Comparison of ENCODE assay signal across 11 cellular contexts in the genomic region with DNA sequence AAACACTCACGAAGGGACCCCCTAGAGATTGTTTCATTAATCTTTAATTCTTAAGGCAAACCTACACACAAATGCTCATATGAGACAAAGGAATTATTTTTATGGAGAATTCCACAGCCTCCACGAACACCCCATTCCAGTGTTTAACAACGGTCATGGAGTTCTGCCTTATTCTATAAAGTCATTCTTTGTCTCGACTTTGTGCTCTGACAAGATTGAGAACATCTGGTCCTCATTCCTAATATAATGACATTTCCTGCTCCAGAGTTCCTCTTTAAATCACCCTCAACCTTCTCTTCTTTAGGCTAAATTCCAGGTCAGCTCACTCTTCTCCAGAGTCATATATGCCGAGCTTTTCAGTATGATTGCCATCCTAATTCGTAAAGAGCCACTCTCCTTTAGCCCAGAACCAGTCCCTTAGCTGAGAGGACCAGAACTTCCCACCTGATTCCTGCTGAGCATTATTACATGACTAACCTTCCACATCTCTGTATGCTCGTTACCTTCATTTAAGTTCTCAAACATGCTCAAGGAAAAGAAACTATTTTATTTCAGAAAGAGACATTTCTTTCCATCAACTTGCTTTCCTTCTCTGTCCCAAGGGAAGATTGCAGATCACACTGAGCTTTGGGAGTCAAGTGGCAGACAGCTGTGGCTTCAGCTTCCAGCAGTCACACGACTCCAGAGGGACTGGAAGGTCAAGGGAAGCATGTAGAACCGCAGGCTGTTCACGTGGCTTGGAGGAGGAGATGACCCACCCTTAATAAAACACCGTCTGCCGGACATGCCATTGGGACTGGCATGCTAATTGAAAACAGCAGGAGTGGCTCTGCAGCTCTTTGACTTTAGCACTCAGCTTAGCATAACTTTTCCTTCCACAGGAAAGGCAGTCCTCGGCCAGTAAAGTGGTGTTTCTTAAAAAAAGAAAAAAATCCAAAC.
DNase-seq lines count a peak whose midpoint lies in the region; ATAC-seq and TF ChIP-seq lines count a peak whose summit lies in the region.
"Had no signal": no experiment of that assay in that cellular context is flagged by ENCODE, and none has a peak within 500 bp of the region (broad histone marks: within the 10 kb centered on the region; RNA-seq: fewer than 3 reads in every experiment).

No MANE protein-coding gene starts in this region.

- H4K5ac ChIP-seq in IMR-90 (ENCODE audit: low read depth, low read length), result 0 out of 2 replicates have a peak overlapping the region, but pooled peaks have one; percentile 21

- intact Hi-C loops in IMR-90 (cut with micrococcal nuclease), result no loop called here
- intact Hi-C loops in prostate gland (cut with DNase I), result no loop called here

- peak overlapping the region; percentile 49 for H2BK5ac ChIP-seq in IMR-90 (ENCODE audit: low read depth, low read length, poor library complexity, severe bottlenecking)

- H3K4me3 ChIP-seq in AG09309 (ENCODE audit: control insufficient read depth, low read depth, low read length), result no peak overlapping the region
- no peak overlapping the region for H3K4me3 ChIP-seq in IMR-90 (ENCODE audit: insufficient read depth, low read depth, low read length)
- no peak overlapping the region for H3K4me3 ChIP-seq in prostate gland
- H3K4me3 ChIP-seq: upper lobe of left lung had no signal

- TF ChIP-seq CTCF in AG09309 (IDR thresholded peaks at IDR 0.05; ENCODE audit: control insufficient read depth, insufficient read depth, low read depth, low read length, missing control alignments) (no peak), IMR-90 (conservative IDR thresholded peaks at IDR 0.05; ENCODE audit: low read depth, low read length) (no peak), prostate gland (IDR thresholded peaks at IDR 0.05) (no peak)

- H3K56ac ChIP-seq in IMR-90 (ENCODE audit: extremely low read depth, insufficient read depth, low read length), result peak overlapping the region; percentile 44; the same call in 1 of the 2 replicates

- peak overlapping the region; percentile 35 for H2AFZ ChIP-seq in IMR-90 (replicated peaks; ENCODE audit: low read length, poor library complexity)

- peak overlapping the region; percentile 31 for H3K14ac ChIP-seq in IMR-90 (replicated peaks; ENCODE audit: low read depth, low read length)

- WGBS in IMR-90 (ENCODE audit: extremely low coverage in 2 of 2, insufficient read length in 1 of 2), 2 experiments, result 42% methylated on average over 4 of the region's 13 CpGs; no CpG with 5 or more reads in 1 of the 2 experiments
- WGBS in prostate gland, result 37% methylated on average over 13 of the region's 13 CpGs

- H2AK9ac ChIP-seq in IMR-90 (replicated peaks; ENCODE audit: low read depth, low read length, poor library complexity), result no peak overlapping the region

- peak overlapping the region; percentile 51; the same call in 1 of the 2 replicates for H3K23ac ChIP-seq in IMR-90 (ENCODE audit: low read depth, low read length)

- dilution Hi-C loops in IMR-90 (cut with HindIII; ENCODE audit: low sequenced_read_pairs, unreplicated experiment), result no loop called here

- H3K27ac ChIP-seq in IMR-90 (ENCODE audit: insufficient read depth, low read length), result peak overlapping the region; percentile 9; the same call in 1 of the 2 replicates
- peak overlapping the region in 1 of 2 donors; percentile 26 for H3K27ac ChIP-seq in prostate gland
- H3K27ac ChIP-seq: upper lobe of left lung had no signal

- H3K4ac ChIP-seq in IMR-90 (ENCODE audit: low read depth, low read length), result peak overlapping the region; percentile 53

- H4K20me1 ChIP-seq in IMR-90 (ENCODE audit: insufficient read depth, low read length), result no peaks in the 10 kb centered on the region

- TF ChIP-seq POLR2A in IMR-90 (IDR thresholded peaks at IDR 0.05; ENCODE audit: low read depth, low read length) (no peak), prostate gland (IDR thresholded peaks at IDR 0.05) (no peak)

- no peaks in the 10 kb centered on the region for H3K9me3 ChIP-seq in IMR-90 (ENCODE audit: control insufficient read depth, insufficient read depth, low read length)
- no peaks in the 10 kb centered on the region for H3K9me3 ChIP-seq in prostate gland
- H3K9me3 ChIP-seq: upper lobe of left lung had no signal

- no peak overlapping the region for H3K9ac ChIP-seq in IMR-90 (ENCODE audit: low read depth, low read length)

- H2BK120ac ChIP-seq in IMR-90 (ENCODE audit: low read depth, low read length), result peak overlapping the region; percentile 81

- H4K8ac ChIP-seq in IMR-90 (ENCODE audit: low read depth in 2 of 2, low read length in 2 of 2), result peak overlapping the region in 1 of 2 experiments; percentile 71; a peak in 3 of 4 replicates

- POLR2A ChIA-PET in IMR-90 (lab: Charles Lee; ENCODE audit: unreplicated experiment), result interaction anchor here (1.0 to 1.1 kb wide), 2 partner anchors 83 to 121 kb away, joined by 3 to 4 read pairs; no protein-coding TSS in a partner anchor

- peak overlapping the region; percentile 45; the same call in 1 of the 2 replicates for H2AK5ac ChIP-seq in IMR-90 (ENCODE audit: low read depth, low read length)

- H3K79me1 ChIP-seq in IMR-90 (ENCODE audit: low read depth in 1 of 2, low read length in 2 of 2), result no peaks in the 10 kb centered on the region

- DNase-seq in AG09309 (ENCODE audit: low read depth) (peak; percentile 98), IMR-90 (peak; percentile 95), dermis microvascular lymphatic vessel endothelial cell (ENCODE audit: low read depth in 2 of 2) (peak; percentile 27 to 70), medulla oblongata (ENCODE audit: extremely low spot score) (peak; percentile 4), prostate gland (ENCODE audit: low spot score) (no peak), amygdala (lab: John Stamatoyannopoulos, UW) (no peak), cerebellum (ENCODE audit: low spot score) (no peak)
- DNase-seq: DND-41, NCI-H774 had no signal

- peak overlapping the region; percentile 78 for H2BK20ac ChIP-seq in IMR-90 (ENCODE audit: low read depth, low read length)

- no peak for TF ChIP-seq RAD21 in IMR-90 (IDR thresholded peaks at IDR 0.05; ENCODE audit: low read length)

- CTCF ChIA-PET in IMR-90 (lab: Yijun Ruan, JAX), result no interaction called here

- H3K4me2 ChIP-seq in IMR-90 (ENCODE audit: low read depth, low read length), result peak overlapping the region; percentile 14

- H3K36me3 ChIP-seq in IMR-90 (ENCODE audit: control insufficient read depth, insufficient read depth, low read length) (no peaks in the 10 kb centered on the region), prostate gland (no peaks in the 10 kb centered on the region)
- H3K36me3 ChIP-seq: upper lobe of left lung had no signal

- H3K4me1 ChIP-seq in IMR-90 (ENCODE audit: control insufficient read depth, insufficient read depth, low read length) (peaks cover 3% of the 10 kb centered on the region), prostate gland (replicated peaks) (no peaks in the 10 kb centered on the region)

- peak overlapping the region; percentile 63; the same call in 2 of the 3 replicates for H2BK15ac ChIP-seq in IMR-90 (ENCODE audit: low read depth, low read length)

- in situ Hi-C loops in IMR-90 (cut with MboI; ENCODE audit: low sequenced_read_pairs), result no loop called here

- H3K18ac ChIP-seq in IMR-90 (ENCODE audit: low read depth, low read length), result peak overlapping the region; percentile 63

- H3K27me3 ChIP-seq in IMR-90 (ENCODE audit: control insufficient read depth, insufficient read depth, low read length) (no peaks in the 10 kb centered on the region), prostate gland (replicated peaks; ENCODE audit: insufficient read depth) (no peaks in the 10 kb centered on the region)
- H3K27me3 ChIP-seq: upper lobe of left lung had no signal

- H4K91ac ChIP-seq in IMR-90 (ENCODE audit: insufficient read depth, low read depth, low read length), result peak overlapping the region; percentile 70

- peak; percentile 99 for ATAC-seq in IMR-90 (ENCODE audit: low read depth)
- no peak for ATAC-seq in GM19395 (IDR thresholded peaks at IDR 0.05; ENCODE audit: unreplicated experiment)

- no TSS peak for BruUV-seq in IMR-90 (replicated peaks; lab: Mats Ljungman, UMichigan)

- H3K9me1 ChIP-seq in IMR-90 (ENCODE audit: insufficient read depth, low read length), result no peaks in the 10 kb centered on the region

TF ChIP-seq in IMR-90, 13 proteins besides CTCF, POLR2A, EP300 and RAD21:
- TF ChIP-seq SMC3 (IDR thresholded peaks at IDR 0.05; ENCODE audit: low read depth, low read length) (no peak), NFE2L2 (IDR thresholded peaks at IDR 0.05; ENCODE audit: low read depth, low read length) (no peak), CEBPB (IDR thresholded peaks at IDR 0.05; ENCODE audit: low read depth, low read length) (no peak), MAFK (IDR thresholded peaks at IDR 0.05; ENCODE audit: low read depth, low read length) (no peak), RFX5 (IDR thresholded peaks at IDR 0.05; ENCODE audit: low read depth, low read length) (no peak), MXI1 (IDR thresholded peaks at IDR 0.05; ENCODE audit: borderline replicate concordance, low read depth, low read length) (no peak), MAZ (IDR thresholded peaks at IDR 0.05; ENCODE audit: borderline replicate concordance, low read depth, low read length) (no peak), RCOR1 (IDR thresholded peaks at IDR 0.05; ENCODE audit: insufficient replicate concordance, low read length) (no peak), BHLHE40 (IDR thresholded peaks at IDR 0.05; ENCODE audit: low read depth, low read length) (peak; percentile 82), CHD1 (IDR thresholded peaks at IDR 0.05; ENCODE audit: low read depth, low read length) (no peak), FOS (IDR thresholded peaks at IDR 0.05; ENCODE audit: low read depth, low read length) (no peak)
- TF ChIP-seq, protein P1, sequence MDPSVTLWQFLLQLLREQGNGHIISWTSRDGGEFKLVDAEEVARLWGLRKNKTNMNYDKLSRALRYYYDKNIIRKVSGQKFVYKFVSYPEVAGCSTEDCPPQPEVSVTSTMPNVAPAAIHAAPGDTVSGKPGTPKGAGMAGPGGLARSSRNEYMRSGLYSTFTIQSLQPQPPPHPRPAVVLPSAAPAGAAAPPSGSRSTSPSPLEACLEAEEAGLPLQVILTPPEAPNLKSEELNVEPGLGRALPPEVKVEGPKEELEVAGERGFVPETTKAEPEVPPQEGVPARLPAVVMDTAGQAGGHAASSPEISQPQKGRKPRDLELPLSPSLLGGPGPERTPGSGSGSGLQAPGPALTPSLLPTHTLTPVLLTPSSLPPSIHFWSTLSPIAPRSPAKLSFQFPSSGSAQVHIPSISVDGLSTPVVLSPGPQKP (IDR thresholded peaks at IDR 0.05; ENCODE audit: borderline replicate concordance, low read depth, low read length), result no peak
- TF ChIP-seq, protein P2, sequence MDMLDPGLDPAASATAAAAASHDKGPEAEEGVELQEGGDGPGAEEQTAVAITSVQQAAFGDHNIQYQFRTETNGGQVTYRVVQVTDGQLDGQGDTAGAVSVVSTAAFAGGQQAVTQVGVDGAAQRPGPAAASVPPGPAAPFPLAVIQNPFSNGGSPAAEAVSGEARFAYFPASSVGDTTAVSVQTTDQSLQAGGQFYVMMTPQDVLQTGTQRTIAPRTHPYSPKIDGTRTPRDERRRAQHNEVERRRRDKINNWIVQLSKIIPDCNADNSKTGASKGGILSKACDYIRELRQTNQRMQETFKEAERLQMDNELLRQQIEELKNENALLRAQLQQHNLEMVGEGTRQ (IDR thresholded peaks at IDR 0.05; ENCODE audit: low read depth, low read length), result peak; percentile 76
TF ChIP-seq in IMR-90: peak in this region for 2.

Comparison
In these comparisons a context has a peak if more than half of its experiments do, and no peak if none do; other contexts are left out.
1. DNase-seq: peak in AG09309 (single experiment), IMR-90 (single experiment), dermis microvascular lymphatic vessel endothelial cell (2 of 2) and medulla oblongata (single experiment); none in prostate gland (single experiment), amygdala (0 of 56) and cerebellum (single experiment).